ENCODE assay signal across 13 cellular contexts in genomic region chr3:115052906-115053305, GRCh38.
"Had no signal": no experiment of that assay in that cellular context is flagged by ENCODE, and none has a peak within 500 bp of the region (broad histone marks: within the 10 kb centered on the region; RNA-seq: fewer than 3 reads in every experiment).

No MANE protein-coding gene starts in this region.

- H3K27ac ChIP-seq: body of pancreas, tibial artery had no signal

- H3K27me3 ChIP-seq: body of pancreas, tibial artery had no signal

- H3K9me3 ChIP-seq: body of pancreas, tibial artery had no signal

- DNase-seq: activated B cell treated with CpG ODN at 0.5 μM for 24 hours; activated CD4-positive, alpha-beta T cell treated with anti-CD3 and anti-CD28 coated beads, Interleukin-2, amount 10 ng/mL, durations not matched to agents 24 days and 14 days; activated naive CD4-positive, alpha-beta T cell treated with Interleukin-2 at 50 U/mL for 16 hours; activated naive CD8-positive, alpha-beta T cell treated with anti-CD3 and anti-CD28 coated beads, Interleukin-2, amount 50 U/mL, for 24 hours; body of pancreas; head of caudate nucleus; left colon; naive thymus-derived CD8-positive, alpha-beta T cell; right cardiac atrium; T-helper 2 cell; tibial artery had no signal

- H3K36me3 ChIP-seq: tibial artery had no signal

- ATAC-seq: activated naive CD8-positive, alpha-beta T cell treated with anti-CD3 and anti-CD28 coated beads, Interleukin-2, amount 50 U/mL, for 24 hours; body of pancreas; left colon; naive thymus-derived CD8-positive, alpha-beta T cell; right cardiac atrium; stimulated activated effector memory CD8-positive, alpha-beta T cell treated with anti-CD3 and anti-CD28 coated beads, Interleukin-12 subunit alpha, Interleukin-12 subunit beta, amount 100 ng/mL, for 72 hours had no signal

- H3K4me1 ChIP-seq: body of pancreas, tibial artery had no signal

- H3K4me3 ChIP-seq: body of pancreas, lung, tibial artery had no signal
